Comparison of ENCODE assay signal across 1 cellular context in the genomic region with DNA sequence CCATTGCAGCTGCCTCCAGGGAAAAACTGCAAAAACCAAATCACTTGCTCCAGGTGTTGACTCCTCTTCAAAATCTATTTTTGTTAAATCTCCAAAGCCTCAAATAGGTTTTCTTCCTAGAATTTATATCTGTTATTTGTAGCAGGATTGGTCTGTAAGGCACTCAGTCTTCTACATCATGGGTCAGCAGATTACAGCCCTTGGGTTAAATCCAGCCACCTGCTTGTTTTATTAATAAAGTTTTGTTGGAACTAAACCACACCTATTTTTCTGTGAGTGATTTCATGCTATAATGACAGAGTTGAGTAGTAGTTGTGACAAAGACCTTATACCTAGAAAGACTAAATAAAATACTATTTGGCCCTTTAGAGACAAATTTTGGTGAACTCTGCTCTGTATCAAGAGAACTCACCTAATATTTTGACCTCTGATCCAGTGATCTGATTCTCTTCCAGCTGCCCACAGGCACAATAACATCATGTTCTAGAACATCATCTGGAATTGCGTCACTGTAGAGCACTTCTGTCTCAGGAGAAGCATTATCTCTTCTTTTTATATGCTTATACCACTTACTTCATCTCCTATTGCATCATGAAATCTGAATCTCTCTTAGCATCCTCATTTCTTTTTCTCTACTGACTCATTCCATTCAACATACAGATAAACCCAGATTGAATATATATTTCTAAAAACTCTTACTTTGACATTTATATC.
TF ChIP-seq lines count a peak whose summit lies in the region.

No MANE protein-coding gene starts in this region.

TF ChIP-seq in K562, 482 proteins besides CTCF, POLR2A, EP300 and RAD21 (continued from another document):
- TF ChIP-seq, protein P1, sequence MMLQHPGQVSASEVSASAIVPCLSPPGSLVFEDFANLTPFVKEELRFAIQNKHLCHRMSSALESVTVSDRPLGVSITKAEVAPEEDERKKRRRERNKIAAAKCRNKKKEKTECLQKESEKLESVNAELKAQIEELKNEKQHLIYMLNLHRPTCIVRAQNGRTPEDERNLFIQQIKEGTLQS (IDR thresholded peaks at IDR 0.05) = peak; percentile 73
- TF ChIP-seq, protein P1 (CRISPR knock-in tag; conservative IDR thresholded peaks at IDR 0.05) = no peak
- TF ChIP-seq SIRT6 (IDR thresholded peaks at IDR 0.05; ENCODE audit: low read depth, low read length) (no peak), POLR2G (IDR thresholded peaks at IDR 0.05; ENCODE audit: low read depth, low read length) (no peak), NEUROD1 (IDR thresholded peaks at IDR 0.05; ENCODE audit: borderline replicate concordance, low read depth, low read length, partially characterized antibody) (no peak), SMAD4 (CRISPR knock-in tag; conservative IDR thresholded peaks at IDR 0.05) (no peak), NFE2L1 (tag; IDR thresholded peaks at IDR 0.05; ENCODE audit: borderline replicate concordance, low read depth) (no peak), CCAR2 (IDR thresholded peaks at IDR 0.05; ENCODE audit: low read depth, low read length) (no peak), BRF1 (IDR thresholded peaks at IDR 0.05; ENCODE audit: borderline replicate concordance, extremely low read depth, insufficient read length) (no peak)
- TF ChIP-seq, protein P2, sequence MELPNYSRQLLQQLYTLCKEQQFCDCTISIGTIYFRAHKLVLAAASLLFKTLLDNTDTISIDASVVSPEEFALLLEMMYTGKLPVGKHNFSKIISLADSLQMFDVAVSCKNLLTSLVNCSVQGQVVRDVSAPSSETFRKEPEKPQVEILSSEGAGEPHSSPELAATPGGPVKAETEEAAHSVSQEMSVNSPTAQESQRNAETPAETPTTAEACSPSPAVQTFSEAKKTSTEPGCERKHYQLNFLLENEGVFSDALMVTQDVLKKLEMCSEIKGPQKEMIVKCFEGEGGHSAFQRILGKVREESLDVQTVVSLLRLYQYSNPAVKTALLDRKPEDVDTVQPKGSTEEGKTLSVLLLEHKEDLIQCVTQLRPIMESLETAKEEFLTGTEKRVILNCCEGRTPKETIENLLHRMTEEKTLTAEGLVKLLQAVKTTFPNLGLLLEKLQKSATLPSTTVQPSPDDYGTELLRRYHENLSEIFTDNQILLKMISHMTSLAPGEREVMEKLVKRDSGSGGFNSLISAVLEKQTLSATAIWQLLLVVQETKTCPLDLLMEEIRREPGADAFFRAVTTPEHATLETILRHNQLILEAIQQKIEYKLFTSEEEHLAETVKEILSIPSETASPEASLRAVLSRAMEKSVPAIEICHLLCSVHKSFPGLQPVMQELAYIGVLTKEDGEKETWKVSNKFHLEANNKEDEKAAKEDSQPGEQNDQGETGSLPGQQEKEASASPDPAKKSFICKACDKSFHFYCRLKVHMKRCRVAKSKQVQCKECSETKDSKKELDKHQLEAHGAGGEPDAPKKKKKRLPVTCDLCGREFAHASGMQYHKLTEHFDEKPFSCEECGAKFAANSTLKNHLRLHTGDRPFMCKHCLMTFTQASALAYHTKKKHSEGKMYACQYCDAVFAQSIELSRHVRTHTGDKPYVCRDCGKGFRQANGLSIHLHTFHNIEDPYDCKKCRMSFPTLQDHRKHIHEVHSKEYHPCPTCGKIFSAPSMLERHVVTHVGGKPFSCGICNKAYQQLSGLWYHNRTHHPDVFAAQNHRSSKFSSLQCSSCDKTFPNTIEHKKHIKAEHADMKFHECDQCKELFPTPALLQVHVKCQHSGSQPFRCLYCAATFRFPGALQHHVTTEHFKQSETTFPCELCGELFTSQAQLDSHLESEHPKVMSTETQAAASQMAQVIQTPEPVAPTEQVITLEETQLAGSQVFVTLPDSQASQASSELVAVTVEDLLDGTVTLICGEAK (IDR thresholded peaks at IDR 0.05) = peak; percentile 76
- TF ChIP-seq, protein P2 (CRISPR knock-in tag; IDR thresholded peaks at IDR 0.05) = no peak
